In genomic region chr3:101940521-101940992, GRCh38 we compare ENCODE assay signal across 8 cellular contexts.
DNase-seq lines count a peak whose midpoint lies in the region; ATAC-seq, FAIRE-seq and TF ChIP-seq lines count a peak whose summit lies in the region.

No MANE protein-coding gene starts in this region.

- ATAC-seq in A549 (peak; percentile 56 to 78; a peak in 4 of 6 replicates), foreskin keratinocyte (peak; percentile 72), HG03025 (IDR thresholded peaks at IDR 0.05; ENCODE audit: low FRiP score, unreplicated experiment) (no peak)
- no peak for ATAC-seq in activated CD8-positive, alpha-beta memory T cell treated with anti-CD3 and anti-CD28 coated beads, Interleukin-2, amount 10 ng/mL, durations not matched to agents 7 days and 5 days

- DNase-seq in A549 (ENCODE audit: low read depth in 1 of 2, low spot score in 1 of 2) (peak in 1 of 2 experiments; percentile 24), GM19239 (ENCODE audit: insufficient read length, low spot score) (no peak), SK-MEL-5 (ENCODE audit: low read depth, low spot score) (peak; percentile 86), foreskin keratinocyte (peak; percentile 73 to 91), skeletal muscle cell (ENCODE audit: low read depth) (peak; percentile 96), GM20000 (ENCODE audit: low spot score) (no peak)
- DNase-seq in activated CD8-positive, alpha-beta memory T cell treated with anti-CD3 and anti-CD28 coated beads, Interleukin-2, amount 10 ng/mL, durations not matched to agents 7 days and 5 days, result no peak

- POLR2A ChIA-PET in A549 (lab: Yijun Ruan, JAX), result no interaction called here

- no peak for TF ChIP-seq CTCF in A549 (IDR thresholded peaks at IDR 0.05)
- no peak for TF ChIP-seq CTCF in foreskin keratinocyte (conservative IDR thresholded peaks at IDR 0.05)
- no peak for TF ChIP-seq CTCF in GM20000 (IDR thresholded peaks at IDR 0.05; ENCODE audit: extremely low read depth, missing control alignments)

- H3K27me3 ChIP-seq in foreskin keratinocyte, result no peaks in the 10 kb centered on the region

- in situ Hi-C loops in SK-MEL-5 (cut with HindIII; ENCODE audit: low pct_unique_long_range_greater_than_20kb, low sequenced_read_pairs), result no loop called here

- H3K4me3 Mint-ChIP-seq in activated CD8-positive, alpha-beta memory T cell treated with anti-CD3 and anti-CD28 coated beads, Interleukin-2, amount 10 ng/mL, durations not matched to agents 7 days and 5 days, result no peak overlapping the region

- FAIRE-seq in A549 (lab: Jason Lieb, UNC) (no peak), GM19239 (lab: Jason Lieb, UNC) (peak; percentile 81)

- peaks cover 27% of the 10 kb centered on the region for H3K4me1 Mint-ChIP-seq in activated CD8-positive, alpha-beta memory T cell treated with anti-CD3 and anti-CD28 coated beads, Interleukin-2, amount 10 ng/mL, durations not matched to agents 7 days and 5 days

- no peak overlapping the region for H3K4me3 ChIP-seq in A549
- H3K4me3 ChIP-seq in skeletal muscle cell (ENCODE audit: low read depth, low read length), result no peak overlapping the region

- no peak; a peak in 1 of 5 replicates for TF ChIP-seq RAD21 in A549 (conservative IDR thresholded peaks at IDR 0.05 in 1 of 2, IDR thresholded peaks at IDR 0.05 in 1 of 2)

- no peak overlapping the region for H3K27ac Mint-ChIP-seq in activated CD8-positive, alpha-beta memory T cell treated with anti-CD3 and anti-CD28 coated beads, Interleukin-2, amount 10 ng/mL, durations not matched to agents 7 days and 5 days

- peaks cover 17% of the 10 kb centered on the region; the same call in 1 of the 3 replicates for H3K4me1 ChIP-seq in A549
- H3K4me1 ChIP-seq in foreskin keratinocyte, result peaks cover 36% of the 10 kb centered on the region

- H3K9me3 Mint-ChIP-seq in activated CD8-positive, alpha-beta memory T cell treated with anti-CD3 and anti-CD28 coated beads, Interleukin-2, amount 10 ng/mL, durations not matched to agents 7 days and 5 days (ENCODE audit: low read depth), result peaks cover 2% of the 10 kb centered on the region

- no peaks in the 10 kb centered on the region for H3K9me3 ChIP-seq in A549

- peaks cover 6% of the 10 kb centered on the region for H3K36me3 Mint-ChIP-seq in activated CD8-positive, alpha-beta memory T cell treated with anti-CD3 and anti-CD28 coated beads, Interleukin-2, amount 10 ng/mL, durations not matched to agents 7 days and 5 days

- peaks cover 28% of the 10 kb centered on the region for H3K27me3 Mint-ChIP-seq in activated CD8-positive, alpha-beta memory T cell treated with anti-CD3 and anti-CD28 coated beads, Interleukin-2, amount 10 ng/mL, durations not matched to agents 7 days and 5 days

- H3K4me2 ChIP-seq in A549, result peak overlapping the region; percentile 36; the same call in 2 of the 3 replicates

- WGBS in A549 (ENCODE audit: missing lambda C conversion rate), result 36% methylated on average over 7 of the region's 7 CpGs

- CTCF ChIA-PET in A549 (lab: Yijun Ruan, JAX), result no interaction called here
- CTCF ChIA-PET in activated CD8-positive, alpha-beta memory T cell treated with anti-CD3 and anti-CD28 coated beads, Interleukin-2, amount 10 ng/mL, durations not matched to agents 7 days and 5 days (lab: Charles Lee), result no interaction called here

- peak overlapping the region; percentile 28 to 39; a peak in 3 of 6 replicates for H3K27ac ChIP-seq in A549
- peak overlapping the region; percentile 63 for H3K27ac ChIP-seq in foreskin keratinocyte

- no peak; a peak in 1 of 5 replicates for TF ChIP-seq EP300 in A549 (IDR thresholded peaks at IDR 0.05)

- no peak for TF ChIP-seq POLR2A in A549 (IDR thresholded peaks at IDR 0.05; ENCODE audit: low read length)

TF ChIP-seq in A549, 52 proteins besides CTCF, POLR2A, EP300 and RAD21:
- TF ChIP-seq JUNB (IDR thresholded peaks at IDR 0.05), result no peak
- no peak for TF ChIP-seq FOSL2 (IDR thresholded peaks at IDR 0.05)
- TF ChIP-seq FOSL2 (CRISPR knock-in tag; IDR thresholded peaks at IDR 0.05), result no peak
- no peak for TF ChIP-seq CHD4 (IDR thresholded peaks at IDR 0.05; ENCODE audit: borderline replicate concordance)
- no peak for TF ChIP-seq HOXA7 (CRISPR knock-in tag; IDR thresholded peaks at IDR 0.05)
- TF ChIP-seq E2F6 (IDR thresholded peaks at IDR 0.05; ENCODE audit: borderline replicate concordance, low read depth), result no peak
- no peak for TF ChIP-seq ATOH8 (CRISPR knock-in tag; IDR thresholded peaks at IDR 0.05; ENCODE audit: low read depth)
- TF ChIP-seq, protein P1, sequence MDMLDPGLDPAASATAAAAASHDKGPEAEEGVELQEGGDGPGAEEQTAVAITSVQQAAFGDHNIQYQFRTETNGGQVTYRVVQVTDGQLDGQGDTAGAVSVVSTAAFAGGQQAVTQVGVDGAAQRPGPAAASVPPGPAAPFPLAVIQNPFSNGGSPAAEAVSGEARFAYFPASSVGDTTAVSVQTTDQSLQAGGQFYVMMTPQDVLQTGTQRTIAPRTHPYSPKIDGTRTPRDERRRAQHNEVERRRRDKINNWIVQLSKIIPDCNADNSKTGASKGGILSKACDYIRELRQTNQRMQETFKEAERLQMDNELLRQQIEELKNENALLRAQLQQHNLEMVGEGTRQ (IDR thresholded peaks at IDR 0.05), result no peak
- TF ChIP-seq RCOR1 (IDR thresholded peaks at IDR 0.05; ENCODE audit: low read depth, low read length), result no peak
- TF ChIP-seq JUN (IDR thresholded peaks at IDR 0.05), result no peak
TF ChIP-seq in A549: peak in this region for 0.

Comparison
In these comparisons a context has a peak if more than half of its experiments do, and no peak if none do; other contexts are left out.
1. ATAC-seq: peak in A549 (2 of 2) and foreskin keratinocyte (single experiment); none in activated CD8-positive, alpha-beta memory T cell treated with anti-CD3 and anti-CD28 coated beads, Interleukin-2, amount 10 ng/mL, durations not matched to agents 7 days and 5 days (single experiment) and HG03025 (single experiment).
2. DNase-seq: peak in SK-MEL-5 (single experiment), foreskin keratinocyte (2 of 2) and skeletal muscle cell (single experiment); none in GM19239 (single experiment), activated CD8-positive, alpha-beta memory T cell treated with anti-CD3 and anti-CD28 coated beads, Interleukin-2, amount 10 ng/mL, durations not matched to agents 7 days and 5 days (single experiment) and GM20000 (single experiment).